In genomic region chr3:163915279-163915678, GRCh38 we compare ENCODE assay signal across 2 cellular contexts.
TF ChIP-seq lines count a peak whose summit lies in the region.

No MANE protein-coding gene starts in this region.

TF ChIP-seq in HepG2, 621 proteins besides CTCF, POLR2A, EP300 and RAD21 (continued from another document):
- TF ChIP-seq DR1 (CRISPR knock-in tag; IDR thresholded peaks at IDR 0.05) (no peak), MAFK (conservative IDR thresholded peaks at IDR 0.05 in 1 of 2, IDR thresholded peaks at IDR 0.05 in 1 of 2; ENCODE audit: low read length in 2 of 2) (peak; percentile 29 to 73; a peak in 2 of 4 replicates), AFF4 (CRISPR knock-in tag; IDR thresholded peaks at IDR 0.05) (no peak), AHDC1 (CRISPR knock-in tag; IDR thresholded peaks at IDR 0.05; ENCODE audit: borderline replicate concordance) (no peak), ZNF678 (CRISPR knock-in tag; IDR thresholded peaks at IDR 0.05) (no peak), CBFB (CRISPR knock-in tag; IDR thresholded peaks at IDR 0.05) (no peak), MAFF (IDR thresholded peaks at IDR 0.05; ENCODE audit: low read depth, low read length) (peak; percentile 60; the same call in 1 of the 2 replicates), ZNF660 (CRISPR knock-in tag; IDR thresholded peaks at IDR 0.05; ENCODE audit: borderline replicate concordance, low read depth) (no peak), DZIP1 (CRISPR knock-in tag; IDR thresholded peaks at IDR 0.05) (no peak), IRF1 (CRISPR knock-in tag; IDR thresholded peaks at IDR 0.05; ENCODE audit: low read depth) (no peak), ZBTB42 (CRISPR knock-in tag; IDR thresholded peaks at IDR 0.05) (no peak)

TF ChIP-seq in K562, 482 proteins besides CTCF, POLR2A, EP300 and RAD21 (continued from another document):
- TF ChIP-seq C11orf30 (IDR thresholded peaks at IDR 0.05; ENCODE audit: low read depth): peak; percentile 24; the same call in 1 of the 2 replicates
- no peak for TF ChIP-seq SPI1 (IDR thresholded peaks at IDR 0.05; ENCODE audit: borderline replicate concordance, low read depth, low read length)
TF ChIP-seq in K562: peak in this region for 2.
